ENCODE assay signal across 8 cellular contexts in the genomic region with DNA sequence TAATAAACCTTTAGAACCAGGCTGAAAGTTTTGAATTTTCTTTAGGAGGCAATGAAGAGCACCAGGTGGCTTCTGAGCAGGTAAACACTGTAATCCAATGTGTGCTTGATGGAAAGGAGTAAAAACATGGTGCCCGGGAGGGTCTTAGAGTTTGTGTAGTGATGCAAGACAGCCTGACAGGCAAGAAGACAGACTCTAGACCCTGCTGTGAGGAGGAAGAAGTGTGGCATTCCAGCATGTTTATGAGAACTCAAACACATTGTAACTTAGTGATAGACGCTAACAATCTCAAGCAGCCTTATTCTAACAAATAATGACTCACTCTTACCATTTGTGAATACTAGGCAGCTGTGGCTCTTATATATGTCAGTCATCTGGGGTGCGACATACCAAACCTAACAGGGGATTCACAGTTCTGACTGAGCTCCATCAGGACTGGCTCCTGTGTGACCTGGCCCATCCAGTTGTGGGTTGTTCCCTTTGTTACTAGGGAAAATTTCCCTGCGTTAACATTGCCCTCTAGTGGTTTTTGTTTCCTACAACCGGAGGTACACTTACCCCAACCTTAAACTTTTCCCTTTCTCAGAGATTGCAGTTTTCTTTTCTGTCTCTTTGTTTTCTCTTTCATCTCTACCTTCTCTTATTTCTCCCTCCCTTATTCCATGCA. TPM values are rescaled to one million over a fixed set of nuclear protein-coding genes. Genes with fewer than 3 reads are reported as not detected.
DNase-seq lines count a peak whose midpoint lies in the region; TF ChIP-seq lines count a peak whose summit lies in the region.

No MANE protein-coding gene starts in this region.

- DNase-seq in GM03348 (ENCODE audit: low spot score) (peak; percentile 45), H4 (ENCODE audit: low spot score) (peak; percentile 48), M059J (ENCODE audit: low read depth) (peak; percentile 63), UCSD-AML1 (lab: John Stamatoyannopoulos, UW; ENCODE audit: unreplicated experiment) (peak; percentile 31), breast epithelium (ENCODE audit: low spot score in 2 of 2) (no peak), left kidney (ENCODE audit: low read depth, low spot score) (peak; percentile 71), NCI-H2227 (lab: John Stamatoyannopoulos, UW; ENCODE audit: unreplicated experiment) (no peak)
- DNase-seq in stimulated activated CD8-positive, alpha-beta memory T cell treated with anti-CD3 and anti-CD28 coated beads, Interleukin-12 subunit alpha, Interleukin-12 subunit beta, amount 100 ng/mL, for 1 hour (ENCODE audit: low read depth), result peak; percentile 34

- TF ChIP-seq POLR2A in breast epithelium (IDR thresholded peaks at IDR 0.05), result no peak

- no peaks in the 10 kb centered on the region for H3K4me1 ChIP-seq in breast epithelium

- H3K9me3 ChIP-seq in breast epithelium, result no peaks in the 10 kb centered on the region

- peaks cover 0 to 13% of the 10 kb centered on the region in 2 donors for H3K27me3 ChIP-seq in breast epithelium

- no peaks in the 10 kb centered on the region for H3K36me3 ChIP-seq in breast epithelium

- peak; percentile 25 to 54 (median 44) for TF ChIP-seq CTCF in breast epithelium (IDR thresholded peaks at IDR 0.05)

- intact Hi-C loops in breast epithelium (cut with DNase I; ENCODE audit: low total_unique reads), result no loop called here

- no peak overlapping the region for H3K4me3 ChIP-seq in breast epithelium

- no peak overlapping the region for H3K27ac ChIP-seq in breast epithelium

RNA-seq across cellular contexts. Expression of a gene that starts 53.8 kb away (rescaled TPM):
- not detected in 2 replicates for total RNA-seq in H4 (2014; rRNA removed; shearing (Covaris generic))
- total RNA-seq in M059J (2014; rRNA removed; shearing (Covaris generic)), result not detected in 2 replicates
- total RNA-seq in breast epithelium, result 100 to 1,000 TPM in 1 of 3 donors, 10 to 100 TPM in 2; 63.3 to 512 (median 90.0) TPM

Comparison
In these comparisons a context has a peak if more than half of its experiments do, and no peak if none do; other contexts are left out.
1. DNase-seq: peak in GM03348 (single experiment), H4 (single experiment), M059J (single experiment), UCSD-AML1 (single experiment), left kidney (single experiment) and stimulated activated CD8-positive, alpha-beta memory T cell treated with anti-CD3 and anti-CD28 coated beads, Interleukin-12 subunit alpha, Interleukin-12 subunit beta, amount 100 ng/mL, for 1 hour (single experiment); none in breast epithelium (0 of 2) and NCI-H2227 (single experiment).
2. RNA of a gene that starts 53.8 kb away (total RNA-seq): 63.3 to 512 TPM in breast epithelium; not detected in H4 and not detected in M059J; every median in the first group is over 10 times any median in the second.